In genomic region chr7:139618482-139619366, GRCh38 we compare ENCODE assay signal across 10 cellular contexts.
A peak's percentile ranks its signal among the peaks of the same experiment; 100 is the strongest.
DNase-seq lines count a peak whose midpoint lies in the region; ATAC-seq, FAIRE-seq and TF ChIP-seq lines count a peak whose summit lies in the region.
"Had no signal": no experiment of that assay in that cellular context is flagged by ENCODE, and none has a peak within 500 bp of the region (broad histone marks: within the 10 kb centered on the region; RNA-seq: fewer than 3 reads in every experiment).

No MANE protein-coding gene starts in this region.

- H3K36me3 ChIP-seq in SJSA1 (peaks cover 66% of the 10 kb centered on the region), HepG2 (replicated peaks in 1 of 2; ENCODE audit: control insufficient read depth in 1 of 2, insufficient read depth in 2 of 2, low read length in 2 of 2) (peaks cover 17 to 66% of the 10 kb centered on the region in 2 experiments), testis (ENCODE audit: low read depth, missing control alignments) (no peaks in the 10 kb centered on the region)

- POLR2A ChIA-PET in MCF 10A (lab: Yijun Ruan, JAX): interaction anchor here (1.1 to 1.3 kb wide), 2 partner anchors 62 to 385 kb away, joined by 3 to 4 read pairs; no protein-coding TSS in a partner anchor
- POLR2A ChIA-PET in HepG2 (lab: Yijun Ruan, JAX): no interaction called here

- BruUV-seq in MCF 10A (replicated peaks; lab: Mats Ljungman, UMichigan): no TSS peak
- BruUV-seq in HepG2 (replicated peaks; lab: Mats Ljungman, UMichigan): no TSS peak

- H3K36me3 Mint-ChIP-seq in MCF 10A (ENCODE audit: insufficient read depth, unreplicated experiment): peaks cover 93% of the 10 kb centered on the region

- intact Hi-C loops in MCF 10A (cut with micrococcal nuclease): loop anchor here (1.0 kb wide), 1 partner anchor 384 kb away; no protein-coding TSS in a partner anchor
- intact Hi-C loops in HepG2 (cut with micrococcal nuclease; ENCODE audit: unreplicated experiment): loop anchor here (1.0 kb wide), 1 partner anchor 384 kb away; no protein-coding TSS in a partner anchor
- intact Hi-C loops in testis (cut with DNase I; ENCODE audit: low total_unique reads): no loop called here

- TF ChIP-seq RAD21 in HepG2 (CRISPR knock-in tag; IDR thresholded peaks at IDR 0.05): no peak

- H3K27me3 Mint-ChIP-seq in MCF 10A (ENCODE audit: insufficient read depth, unreplicated experiment): no peaks in the 10 kb centered on the region

- CTCF ChIA-PET in MCF 10A (lab: Yijun Ruan, JAX): interaction anchor here (0.5 to 8.6 kb wide), 40 partner anchors 10 to 736 kb away, joined by 3 to 181 read pairs (median 4); no protein-coding TSS in a partner anchor
- CTCF ChIA-PET in HepG2 (lab: Yijun Ruan, JAX; ENCODE audit: low intra/inter-chr PET ratio, low total read pairs): interaction anchor here (1.7 kb wide), 1 partner anchor 384 kb away, joined by 15 read pairs; no protein-coding TSS in a partner anchor

- H3K9ac ChIP-seq in HepG2 (ENCODE audit: insufficient read depth, low read depth, low read length): no peak overlapping the region

- H3K79me2 ChIP-seq in HepG2 (ENCODE audit: insufficient read depth, low read length): no peaks in the 10 kb centered on the region

- in situ Hi-C loops in HepG2 (cut with HindIII; ENCODE audit: extremely low pct_ligation_motif_present, low pct_unique_long_range_greater_than_20kb): loop anchor here (10.0 kb wide), 1 partner anchor 386 kb away; no protein-coding TSS in a partner anchor

- DNase-seq in AML-193 (lab: John Stamatoyannopoulos, UW) (peak; percentile 39 to 45), H4 (ENCODE audit: low spot score) (peak; percentile 30), SJSA1 (ENCODE audit: low read depth in 1 of 2, low spot score in 2 of 2) (peak; percentile 33 to 55), MCF 10A (ENCODE audit: unreplicated experiment) (peak; percentile 60), HepG2 (ENCODE audit: low spot score) (peak; percentile 35), testis (peak; percentile 58), NCI-H128 (lab: John Stamatoyannopoulos, UW; ENCODE audit: unreplicated experiment) (no peak)

- H3K9me3 ChIP-seq in SJSA1 (replicated peaks) (no peaks in the 10 kb centered on the region), HepG2 (ENCODE audit: low read length) (no peaks in the 10 kb centered on the region), testis (no peaks in the 10 kb centered on the region)

- no peaks in the 10 kb centered on the region for H3K9me3 Mint-ChIP-seq in MCF 10A (ENCODE audit: unreplicated experiment)

- TF ChIP-seq EP300 in HepG2 (IDR thresholded peaks at IDR 0.05; ENCODE audit: low read depth in 2 of 2, low read length in 2 of 2) (no peak), HepG2 (CRISPR knock-in tag; IDR thresholded peaks at IDR 0.05; ENCODE audit: borderline replicate concordance) (no peak)

- no peak overlapping the region for H3K4me2 ChIP-seq in HepG2 (ENCODE audit: low read depth, low read length)

- 0 out of 2 replicates have a peak, but pooled peaks cover 3% of the 10 kb centered on the region for H4K20me1 ChIP-seq in HepG2 (ENCODE audit: insufficient read depth, low read length)

- peak; percentile 43 for TF ChIP-seq CTCF in MCF 10A (IDR thresholded peaks at IDR 0.05; ENCODE audit: unreplicated experiment)
- TF ChIP-seq CTCF in HepG2 (CRISPR knock-in tag; IDR thresholded peaks at IDR 0.05): peak; percentile 46
- TF ChIP-seq CTCF in testis (IDR thresholded peaks at IDR 0.05): peak in 1 of 3 experiments; percentile 23

- no peaks in the 10 kb centered on the region for H3K27me3 ChIP-seq in SJSA1 (replicated peaks)
- no peaks in the 10 kb centered on the region for H3K27me3 ChIP-seq in HepG2 (ENCODE audit: control insufficient read depth in 1 of 2, insufficient read depth in 2 of 2, low read length in 2 of 2)
- no peaks in the 10 kb centered on the region for H3K27me3 ChIP-seq in testis

- no peak overlapping the region for H2AFZ ChIP-seq in HepG2 (ENCODE audit: low read length)

- H3K4me1 ChIP-seq in SJSA1 (replicated peaks) (no peaks in the 10 kb centered on the region), HepG2 (ENCODE audit: insufficient read depth, low read length) (no peaks in the 10 kb centered on the region), testis (no peaks in the 10 kb centered on the region)

- H3K27ac ChIP-seq in SJSA1 (no peak overlapping the region), HepG2 (ENCODE audit: extremely low read length, insufficient read depth, low read length) (no peak overlapping the region), testis (no peak overlapping the region)
- H3K27ac ChIP-seq: HL-60 had no signal

- ATAC-seq in HepG2 (peak; percentile 46; the same call in 2 of the 3 replicates), HG03432 (IDR thresholded peaks at IDR 0.05; ENCODE audit: unreplicated experiment) (no peak)

- H3K4me3 ChIP-seq in SJSA1 (no peak overlapping the region), HepG2 (replicated peaks in 1 of 3; ENCODE audit: insufficient read depth in 1 of 3, low read depth in 2 of 3, low read length in 3 of 3) (no peak overlapping the region), testis (no peak overlapping the region)

- TF ChIP-seq POLR2A in HepG2 (IDR thresholded peaks at IDR 0.05; ENCODE audit: insufficient read depth in 1 of 2, low read depth in 2 of 2, low read length in 2 of 2) (no peak), testis (IDR thresholded peaks at IDR 0.05) (no peak)

- no peak for FAIRE-seq in HepG2 (lab: Jason Lieb, UNC)
- FAIRE-seq: frontal cortex had no signal

- 89% methylated on average over 10 of the region's 10 CpGs for WGBS in HepG2 (ENCODE audit: low lambda C conversion rate)
- 85 to 90% methylated on average over 10 of the region's 10 CpGs for WGBS in testis, 2 donors

- H3K4me3 Mint-ChIP-seq in MCF 10A (ENCODE audit: unreplicated experiment): no peak overlapping the region

- H3K27ac Mint-ChIP-seq in MCF 10A (ENCODE audit: low read depth, unreplicated experiment): peak overlapping the region; percentile 23

- peaks cover 10% of the 10 kb centered on the region for H3K4me1 Mint-ChIP-seq in MCF 10A (ENCODE audit: insufficient read depth, unreplicated experiment)

TF ChIP-seq in HepG2, 621 proteins besides CTCF, POLR2A, EP300 and RAD21:
- peak; percentile 75 for TF ChIP-seq STAG1 (CRISPR knock-in tag; IDR thresholded peaks at IDR 0.05)
- no peak for TF ChIP-seq ZC3H4 (CRISPR knock-in tag; IDR thresholded peaks at IDR 0.05; ENCODE audit: borderline replicate concordance)
- TF ChIP-seq ZSCAN22 (CRISPR knock-in tag; IDR thresholded peaks at IDR 0.05): no peak
TF ChIP-seq in HepG2: peak in this region for 1.
